Comparison of ENCODE assay signal across 9 cellular contexts in the genomic region with DNA sequence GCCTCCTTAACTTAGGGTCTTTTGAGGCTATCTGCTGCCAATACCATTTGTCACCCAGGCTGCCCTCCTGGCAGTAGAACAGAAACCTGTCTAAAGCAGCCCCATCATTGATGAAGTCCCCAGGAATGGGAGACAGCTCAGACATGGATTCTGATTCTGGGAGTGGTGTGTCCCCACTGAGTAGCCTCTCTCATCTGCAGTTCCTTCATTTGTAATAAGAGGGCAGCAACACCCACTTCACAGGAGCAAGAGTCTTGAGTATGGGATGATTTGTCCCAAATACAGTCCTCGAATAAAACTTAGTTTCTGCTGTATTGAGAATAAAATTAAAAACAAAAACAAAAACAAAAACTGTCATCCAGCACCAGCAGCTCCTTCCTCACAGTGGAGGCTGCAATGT.
DNase-seq lines count a peak whose midpoint lies in the region; ATAC-seq and TF ChIP-seq lines count a peak whose summit lies in the region.
"Had no signal": no experiment of that assay in that cellular context is flagged by ENCODE, and none has a peak within 500 bp of the region (broad histone marks: within the 10 kb centered on the region; RNA-seq: fewer than 3 reads in every experiment).

No MANE protein-coding gene starts in this region.

- H3K4me1 ChIP-seq in BE2C = peaks cover 32% of the 10 kb centered on the region
- H3K4me1 ChIP-seq in GM23338 (ENCODE audit: insufficient read depth) = no peaks in the 10 kb centered on the region
- no peaks in the 10 kb centered on the region for H3K4me1 ChIP-seq in Panc1 (ENCODE audit: control insufficient read depth, insufficient read depth, low read length)
- H3K4me1 ChIP-seq in colonic mucosa = no peaks in the 10 kb centered on the region
- no peaks in the 10 kb centered on the region for H3K4me1 ChIP-seq in transverse colon

- H3K4me3 Mint-ChIP-seq in GM23338 = no peak overlapping the region
- H3K4me3 Mint-ChIP-seq: activated naive CD8-positive, alpha-beta T cell had no signal

- no peak overlapping the region for H3K9ac ChIP-seq in colonic mucosa (ENCODE audit: low read depth in 2 of 2, low read length in 2 of 2)

- WGBS in transverse colon (ENCODE audit: low coverage in 1 of 2), 2 donors = 26 to 54% methylated on average over 1 of the region's 1 CpG

- no peaks in the 10 kb centered on the region for H3K9me2 ChIP-seq in GM23338 (ENCODE audit: insufficient read depth)

- no peaks in the 10 kb centered on the region for H4K20me1 ChIP-seq in GM23338 (replicated peaks; ENCODE audit: insufficient read depth)

- no peaks in the 10 kb centered on the region for H3K27me3 Mint-ChIP-seq in GM23338 (ENCODE audit: insufficient read depth, low read depth, poor library complexity)
- H3K27me3 Mint-ChIP-seq: activated naive CD8-positive, alpha-beta T cell had no signal

- CTCF ChIA-PET in Panc1 (lab: Charles Lee) = no interaction called here

- H3K4me2 ChIP-seq in GM23338 = no peak overlapping the region

- no peak for TF ChIP-seq POLR2A in transverse colon (IDR thresholded peaks at IDR 0.05)

- in situ Hi-C loops in Panc1 (cut with HindIII; ENCODE audit: low pct_unique_long_range_greater_than_20kb, low sequenced_read_pairs) = no loop called here
- in situ Hi-C loops in transverse colon (cut with MboI; ENCODE audit: low pct_ligation_motif_present in 1 of 4, low pct_unique_long_range_greater_than_20kb in 1 of 4, low sequenced_read_pairs in 3 of 4) = no loop called here

- H3K79me2 ChIP-seq in GM23338 (replicated peaks; ENCODE audit: insufficient read depth) = no peaks in the 10 kb centered on the region

- POLR2A ChIA-PET in Panc1 (lab: Charles Lee) = no interaction called here

- H3K27ac Mint-ChIP-seq in GM23338 = no peak overlapping the region
- H3K27ac Mint-ChIP-seq: activated naive CD8-positive, alpha-beta T cell had no signal

- intact Hi-C loops in Panc1 (cut with micrococcal nuclease; ENCODE audit: unreplicated experiment) (no loop called here), colonic mucosa (cut with DNase I) (no loop called here), transverse colon (cut with DNase I; ENCODE audit: low total_unique reads) (no loop called here)

- no peak for TF ChIP-seq EP300 in transverse colon (IDR thresholded peaks at IDR 0.05; ENCODE audit: low read depth)

- H3K4me3 ChIP-seq in BE2C (ENCODE audit: low read depth, low read length) (no peak overlapping the region), GM23338 (no peak overlapping the region), Panc1 (ENCODE audit: low read depth in 2 of 2, low read length in 2 of 2) (no peak overlapping the region), colonic mucosa (no peak overlapping the region), transverse colon (no peak overlapping the region)

- H2AFZ ChIP-seq in GM23338 = no peak overlapping the region

- no peaks in the 10 kb centered on the region; the same call in 2 of the 3 replicates for H3K4me1 Mint-ChIP-seq in GM23338

- ATAC-seq in GM23338 (peak; percentile 89), Panc1 (no peak)

- no peaks in the 10 kb centered on the region for H3K9me3 ChIP-seq in BE2C
- H3K9me3 ChIP-seq in Panc1 (ENCODE audit: control insufficient read depth, insufficient read depth, low read depth, low read length) = no peaks in the 10 kb centered on the region
- H3K9me3 ChIP-seq in colonic mucosa = no peaks in the 10 kb centered on the region
- no peaks in the 10 kb centered on the region for H3K9me3 ChIP-seq in transverse colon

- H3K27ac ChIP-seq in GM23338 (ENCODE audit: low read depth) = no peak overlapping the region
- no peak overlapping the region for H3K27ac ChIP-seq in Panc1 (ENCODE audit: low read length)
- H3K27ac ChIP-seq in colonic mucosa = no peak overlapping the region
- H3K27ac ChIP-seq in transverse colon = no peak overlapping the region

- TF ChIP-seq CTCF in BE2C (IDR thresholded peaks at IDR 0.05; ENCODE audit: low read depth, low read length) (peak; percentile 71), GM23338 (conservative IDR thresholded peaks at IDR 0.05; ENCODE audit: low read depth in 2 of 2) (peak; percentile 55 to 70), Panc1 (IDR thresholded peaks at IDR 0.05) (peak; percentile 36; the same call in 1 of the 2 replicates), colonic mucosa (IDR thresholded peaks at IDR 0.05) (no peak), transverse colon (IDR thresholded peaks at IDR 0.05) (no peak)

- peaks cover 34% of the 10 kb centered on the region for H3K36me3 ChIP-seq in BE2C
- H3K36me3 ChIP-seq in GM23338 (ENCODE audit: insufficient read depth) = no peaks in the 10 kb centered on the region
- no peaks in the 10 kb centered on the region for H3K36me3 ChIP-seq in Panc1 (ENCODE audit: control insufficient read depth, insufficient read depth, low read length)
- no peaks in the 10 kb centered on the region for H3K36me3 ChIP-seq in colonic mucosa
- H3K36me3 ChIP-seq in transverse colon = no peaks in the 10 kb centered on the region

- H3K9me3 Mint-ChIP-seq in GM23338 = no peaks in the 10 kb centered on the region

- BruUV-seq in Panc1 (replicated peaks; lab: Mats Ljungman, UMichigan) = no TSS peak

- DNase-seq in BE2C = no peak
- peak; percentile 67 for DNase-seq in GM23338 (ENCODE audit: low spot score)
- DNase-seq in Panc1 (ENCODE audit: low read depth, low spot score) = no peak
- DNase-seq in inferior parietal cortex (ENCODE audit: extremely low spot score) = peak; percentile 68
- DNase-seq in middle frontal gyrus (ENCODE audit: extremely low spot score, low spot score) = no peak
- DNase-seq in colonic mucosa = no peak
- no peak for DNase-seq in AG08396 (ENCODE audit: low spot score)
- no peak for DNase-seq in transverse colon

- H3K27me3 ChIP-seq in BE2C (no peaks in the 10 kb centered on the region), GM23338 (ENCODE audit: insufficient read depth) (no peaks in the 10 kb centered on the region), Panc1 (ENCODE audit: control insufficient read depth, insufficient read depth, low read length) (no peaks in the 10 kb centered on the region), colonic mucosa (no peaks in the 10 kb centered on the region), transverse colon (no peaks in the 10 kb centered on the region)

- H3F3A ChIP-seq in GM23338 (replicated peaks; ENCODE audit: low read depth) = no peaks in the 10 kb centered on the region

- H3K36me3 Mint-ChIP-seq in GM23338 (ENCODE audit: low read depth) = no peaks in the 10 kb centered on the region
- H3K36me3 Mint-ChIP-seq: activated naive CD8-positive, alpha-beta T cell had no signal

TF ChIP-seq in GM23338, 12 proteins besides CTCF, POLR2A, EP300 and RAD21 (continues in another document):
- TF ChIP-seq, protein P1, sequence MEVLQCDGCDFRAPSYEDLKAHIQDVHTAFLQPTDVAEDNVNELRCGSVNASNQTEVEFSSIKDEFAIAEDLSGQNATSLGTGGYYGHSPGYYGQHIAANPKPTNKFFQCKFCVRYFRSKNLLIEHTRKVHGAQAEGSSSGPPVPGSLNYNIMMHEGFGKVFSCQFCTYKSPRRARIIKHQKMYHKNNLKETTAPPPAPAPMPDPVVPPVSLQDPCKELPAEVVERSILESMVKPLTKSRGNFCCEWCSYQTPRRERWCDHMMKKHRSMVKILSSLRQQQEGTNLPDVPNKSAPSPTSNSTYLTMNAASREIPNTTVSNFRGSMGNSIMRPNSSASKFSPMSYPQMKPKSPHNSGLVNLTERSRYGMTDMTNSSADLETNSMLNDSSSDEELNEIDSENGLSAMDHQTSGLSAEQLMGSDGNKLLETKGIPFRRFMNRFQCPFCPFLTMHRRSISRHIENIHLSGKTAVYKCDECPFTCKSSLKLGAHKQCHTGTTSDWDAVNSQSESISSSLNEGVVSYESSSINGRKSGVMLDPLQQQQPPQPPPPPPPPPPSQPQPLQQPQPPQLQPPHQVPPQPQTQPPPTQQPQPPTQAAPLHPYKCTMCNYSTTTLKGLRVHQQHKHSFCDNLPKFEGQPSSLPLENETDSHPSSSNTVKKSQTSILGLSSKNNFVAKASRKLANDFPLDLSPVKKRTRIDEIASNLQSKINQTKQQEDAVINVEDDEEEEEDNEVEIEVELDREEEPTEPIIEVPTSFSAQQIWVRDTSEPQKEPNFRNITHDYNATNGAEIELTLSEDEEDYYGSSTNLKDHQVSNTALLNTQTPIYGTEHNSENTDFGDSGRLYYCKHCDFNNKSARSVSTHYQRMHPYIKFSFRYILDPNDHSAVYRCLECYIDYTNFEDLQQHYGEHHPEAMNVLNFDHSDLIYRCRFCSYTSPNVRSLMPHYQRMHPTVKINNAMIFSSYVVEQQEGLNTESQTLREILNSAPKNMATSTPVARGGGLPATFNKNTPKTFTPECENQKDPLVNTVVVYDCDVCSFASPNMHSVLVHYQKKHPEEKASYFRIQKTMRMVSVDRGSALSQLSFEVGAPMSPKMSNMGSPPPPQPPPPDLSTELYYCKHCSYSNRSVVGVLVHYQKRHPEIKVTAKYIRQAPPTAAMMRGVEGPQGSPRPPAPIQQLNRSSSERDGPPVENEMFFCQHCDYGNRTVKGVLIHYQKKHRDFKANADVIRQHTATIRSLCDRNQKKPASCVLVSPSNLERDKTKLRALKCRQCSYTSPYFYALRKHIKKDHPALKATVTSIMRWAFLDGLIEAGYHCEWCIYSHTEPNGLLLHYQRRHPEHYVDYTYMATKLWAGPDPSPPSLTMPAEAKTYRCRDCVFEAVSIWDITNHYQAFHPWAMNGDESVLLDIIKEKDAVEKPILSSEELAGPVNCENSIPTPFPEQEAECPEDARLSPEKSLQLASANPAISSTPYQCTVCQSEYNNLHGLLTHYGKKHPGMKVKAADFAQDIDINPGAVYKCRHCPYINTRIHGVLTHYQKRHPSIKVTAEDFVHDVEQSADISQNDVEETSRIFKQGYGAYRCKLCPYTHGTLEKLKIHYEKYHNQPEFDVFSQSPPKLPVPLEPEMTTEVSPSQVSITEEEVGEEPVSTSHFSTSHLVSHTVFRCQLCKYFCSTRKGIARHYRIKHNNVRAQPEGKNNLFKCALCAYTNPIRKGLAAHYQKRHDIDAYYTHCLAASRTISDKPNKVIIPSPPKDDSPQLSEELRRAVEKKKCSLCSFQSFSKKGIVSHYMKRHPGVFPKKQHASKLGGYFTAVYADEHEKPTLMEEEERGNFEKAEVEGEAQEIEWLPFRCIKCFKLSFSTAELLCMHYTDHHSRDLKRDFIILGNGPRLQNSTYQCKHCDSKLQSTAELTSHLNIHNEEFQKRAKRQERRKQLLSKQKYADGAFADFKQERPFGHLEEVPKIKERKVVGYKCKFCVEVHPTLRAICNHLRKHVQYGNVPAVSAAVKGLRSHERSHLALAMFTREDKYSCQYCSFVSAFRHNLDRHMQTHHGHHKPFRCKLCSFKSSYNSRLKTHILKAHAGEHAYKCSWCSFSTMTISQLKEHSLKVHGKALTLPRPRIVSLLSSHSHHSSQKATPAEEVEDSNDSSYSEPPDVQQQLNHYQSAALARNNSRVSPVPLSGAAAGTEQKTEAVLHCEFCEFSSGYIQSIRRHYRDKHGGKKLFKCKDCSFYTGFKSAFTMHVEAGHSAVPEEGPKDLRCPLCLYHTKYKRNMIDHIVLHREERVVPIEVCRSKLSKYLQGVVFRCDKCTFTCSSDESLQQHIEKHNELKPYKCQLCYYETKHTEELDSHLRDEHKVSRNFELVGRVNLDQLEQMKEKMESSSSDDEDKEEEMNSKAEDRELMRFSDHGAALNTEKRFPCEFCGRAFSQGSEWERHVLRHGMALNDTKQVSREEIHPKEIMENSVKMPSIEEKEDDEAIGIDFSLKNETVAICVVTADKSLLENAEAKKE (CRISPR knock-in tag; IDR thresholded peaks at IDR 0.05) = no peak
- no peak for TF ChIP-seq CREB1 (CRISPR knock-in tag; IDR thresholded peaks at IDR 0.05; ENCODE audit: low read depth)

Comparison
In these comparisons a context has a peak if more than half of its experiments do, and no peak if none do; other contexts are left out.
1. DNase-seq: peak in GM23338 (single experiment) and inferior parietal cortex (single experiment); none in BE2C (single experiment), Panc1 (single experiment), middle frontal gyrus (single experiment), colonic mucosa (single experiment), AG08396 (single experiment) and transverse colon (single experiment).
2. CTCF ChIP-seq: peak in BE2C (single experiment), GM23338 (2 of 2) and Panc1 (single experiment); none in colonic mucosa (single experiment) and transverse colon (0 of 5).